ENCODE assay signal across 19 cellular contexts in genomic region chr3:104832530-104832929, GRCh38.
DNase-seq lines count a peak whose midpoint lies in the region; ATAC-seq and TF ChIP-seq lines count a peak whose summit lies in the region.
"Had no signal": no experiment of that assay in that cellular context is flagged by ENCODE, and none has a peak within 500 bp of the region (broad histone marks: within the 10 kb centered on the region; RNA-seq: fewer than 3 reads in every experiment).

No MANE protein-coding gene starts in this region.

- H3K9me3 ChIP-seq in parathyroid adenoma (ENCODE audit: control insufficient read depth, low read length), result no peaks in the 10 kb centered on the region
- H3K9me3 ChIP-seq: A549, HAP-1 had no signal

- no peaks in the 10 kb centered on the region for H3K36me3 ChIP-seq in parathyroid adenoma (ENCODE audit: control insufficient read depth, insufficient read depth, low read length)
- H3K36me3 ChIP-seq: HAP-1 had no signal

- peaks cover 3% of the 10 kb centered on the region for H3K4me1 ChIP-seq in parathyroid adenoma
- H3K4me1 ChIP-seq: A549, HAP-1 had no signal

- H3K27me3 ChIP-seq in parathyroid adenoma (ENCODE audit: control insufficient read depth, insufficient read depth, low read length), result no peaks in the 10 kb centered on the region

- no peaks in the 10 kb centered on the region for H3K79me2 ChIP-seq in parathyroid adenoma

- no peak for TF ChIP-seq CTCF in AG10803 (conservative IDR thresholded peaks at IDR 0.05; ENCODE audit: low read length)
- no peak for TF ChIP-seq CTCF in parathyroid adenoma (IDR thresholded peaks at IDR 0.05)

- no peaks in the 10 kb centered on the region for H3K9me3 Mint-ChIP-seq in memory B cell
- H3K9me3 Mint-ChIP-seq: CD4-positive, alpha-beta memory T cell; HFFc6 had no signal

- H2AFZ ChIP-seq in parathyroid adenoma, result peak overlapping the region; percentile 61

- H3K4me3 Mint-ChIP-seq in memory B cell, result no peak overlapping the region
- H3K4me3 Mint-ChIP-seq: CD4-positive, alpha-beta memory T cell; HFFc6 had no signal

- H3K4me3 ChIP-seq in AG10803 (ENCODE audit: low read length) (no peak overlapping the region), parathyroid adenoma (ENCODE audit: low read depth, low read length) (no peak overlapping the region)
- H3K4me3 ChIP-seq: A549, HAP-1 had no signal

- H3K4me2 ChIP-seq in parathyroid adenoma (ENCODE audit: low read length), result no peak overlapping the region
- H3K4me2 ChIP-seq: A549 had no signal

- H3K27me3 Mint-ChIP-seq in memory B cell, result no peaks in the 10 kb centered on the region

- no peak overlapping the region for H3K9ac ChIP-seq in parathyroid adenoma

- H3K27ac Mint-ChIP-seq in memory B cell, result peak overlapping the region; percentile 2
- H3K27ac Mint-ChIP-seq: CD4-positive, alpha-beta memory T cell; HFFc6 had no signal

- DNase-seq in AG10803 (ENCODE audit: low read depth) (peak; percentile 20), fibroblast of gingiva (ENCODE audit: low read depth) (peak; percentile 68), memory B cell (ENCODE audit: low spot score in 2 of 2) (no peak), OCI-M1 (lab: John Stamatoyannopoulos, UW) (no peak), GM19238 (ENCODE audit: insufficient read length, low spot score) (no peak)
- DNase-seq in activated CD4-positive, CD25-positive, alpha-beta regulatory T cell (lab: John Stamatoyannopoulos, UW), result no peak
- no peak for DNase-seq in activated naive CD4-positive, alpha-beta T cell treated with anti-CD3 and anti-CD28 coated beads, Interleukin-2, amount 50 U/mL, for 16 hours
- DNase-seq: ACHN; C1 segment of cervical spinal cord; Calu3; CD4-positive, alpha-beta memory T cell; COR-L47; DND-41; GOT3; HFFc6 had no signal

- peaks cover 5% of the 10 kb centered on the region for H3K4me1 Mint-ChIP-seq in memory B cell
- H3K4me1 Mint-ChIP-seq: CD4-positive, alpha-beta memory T cell had no signal

- ATAC-seq in memory B cell (ENCODE audit: low read depth), result no peak
- ATAC-seq: A549 had no signal

- no peaks in the 10 kb centered on the region for H3K36me3 Mint-ChIP-seq in memory B cell
- H3K36me3 Mint-ChIP-seq: CD4-positive, alpha-beta memory T cell had no signal

- no peak overlapping the region for H3K27ac ChIP-seq in parathyroid adenoma
- H3K27ac ChIP-seq: 22Rv1, A549 had no signal

Comparison
In these comparisons a context has a peak if more than half of its experiments do, and no peak if none do; other contexts are left out.
1. DNase-seq: peak in AG10803 (single experiment) and fibroblast of gingiva (single experiment); none in memory B cell (0 of 2), OCI-M1 (single experiment), activated CD4-positive, CD25-positive, alpha-beta regulatory T cell (0 of 4), activated naive CD4-positive, alpha-beta T cell treated with anti-CD3 and anti-CD28 coated beads, Interleukin-2, amount 50 U/mL, for 16 hours (single experiment) and GM19238 (single experiment).